ENCODE assay signal across 15 cellular contexts in the genomic region with DNA sequence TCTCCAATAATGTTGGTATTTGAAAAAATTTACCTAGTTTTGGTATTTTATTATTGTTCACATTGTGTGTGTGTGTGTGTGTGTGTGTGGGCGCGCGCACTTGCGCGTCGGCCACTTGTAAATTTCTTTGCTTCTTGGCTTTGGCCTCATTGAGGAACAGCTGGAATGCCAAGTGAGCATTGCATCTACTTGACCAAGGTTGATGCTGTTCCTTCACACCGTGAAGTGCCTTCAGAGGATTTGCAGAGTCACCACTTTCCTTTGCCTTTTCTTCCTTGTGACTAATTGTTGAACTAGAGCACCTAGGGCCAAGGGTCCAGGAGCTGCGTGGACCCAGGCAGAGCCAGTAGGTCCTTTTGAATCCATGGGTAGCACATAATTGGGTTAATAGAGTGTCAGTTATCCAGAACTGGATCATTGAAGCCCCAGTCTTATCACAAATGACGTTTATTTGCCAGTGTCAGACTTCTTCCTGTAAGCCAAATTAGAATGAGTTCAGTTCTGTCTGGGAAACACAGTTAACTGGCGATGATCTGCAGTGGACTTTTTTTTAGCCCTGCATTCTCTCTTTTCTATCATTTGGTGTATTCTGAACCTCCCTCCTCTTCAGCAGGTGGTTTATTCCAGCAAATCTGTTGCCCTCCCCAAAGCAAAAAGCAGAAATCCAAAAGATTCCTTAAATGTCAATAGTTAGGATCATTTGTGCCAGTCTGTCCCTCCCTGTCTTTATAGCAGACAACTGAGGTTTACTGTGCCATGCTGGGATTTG. TPM values are rescaled to one million over a fixed set of nuclear protein-coding genes. Genes with fewer than 3 reads are reported as not detected.
DNase-seq lines count a peak whose midpoint lies in the region; ATAC-seq, FAIRE-seq and TF ChIP-seq lines count a peak whose summit lies in the region.
"Had no signal": no experiment of that assay in that cellular context is flagged by ENCODE, and none has a peak within 500 bp of the region (broad histone marks: within the 10 kb centered on the region; RNA-seq: fewer than 3 reads in every experiment).

No MANE protein-coding gene starts in this region.

- H3K27me3 Mint-ChIP-seq in CD4-positive, alpha-beta T cell, result no peaks in the 10 kb centered on the region
- H3K27me3 Mint-ChIP-seq in astrocyte (ENCODE audit: low read depth, unreplicated experiment) (peaks cover 4% of the 10 kb centered on the region), naive B cell (no peaks in the 10 kb centered on the region)
- H3K27me3 Mint-ChIP-seq: memory B cell had no signal

- ATAC-seq in A549 (no peak), naive B cell (ENCODE audit: low read depth in 2 of 2) (no peak), GM19397 (IDR thresholded peaks at IDR 0.05; ENCODE audit: unreplicated experiment) (no peak)
- ATAC-seq in CD4-positive, alpha-beta T cell (ENCODE audit: poor library complexity), result no peak

- peaks cover 9% of the 10 kb centered on the region for H4K20me1 ChIP-seq in astrocyte (ENCODE audit: insufficient read depth, low read length)

- H3K4me1 ChIP-seq in A549 (peaks cover 8% of the 10 kb centered on the region; the same call in 1 of the 3 replicates), astrocyte (ENCODE audit: insufficient read depth, low read length) (no peaks in the 10 kb centered on the region)

- FAIRE-seq in A549 (lab: Jason Lieb, UNC) (no peak), astrocyte (lab: Jason Lieb, UNC) (no peak)
- FAIRE-seq: bronchial epithelial cell had no signal

- peaks cover 48% of the 10 kb centered on the region for H3K36me3 Mint-ChIP-seq in CD4-positive, alpha-beta T cell (ENCODE audit: low read depth)
- H3K36me3 Mint-ChIP-seq in astrocyte (ENCODE audit: low read depth, unreplicated experiment) (peaks cover 11% of the 10 kb centered on the region), naive B cell (peaks cover 0 to 8% of the 10 kb centered on the region in 2 donors)

- H3K9me3 ChIP-seq in A549 (no peaks in the 10 kb centered on the region), astrocyte (ENCODE audit: insufficient read depth, low read depth, low read length) (no peaks in the 10 kb centered on the region)
- H3K9me3 ChIP-seq in CD4-positive, alpha-beta T cell (ENCODE audit: control insufficient read depth, low read length), result no peaks in the 10 kb centered on the region
- H3K9me3 ChIP-seq: BE2C, HAP-1 had no signal

- DNase-seq in A549 (ENCODE audit: low read depth in 1 of 2, low spot score in 1 of 2), result no peak
- no peak for DNase-seq in CD4-positive, alpha-beta T cell
- no peak for DNase-seq in astrocyte (ENCODE audit: low read depth)
- DNase-seq in naive B cell, result no peak
- DNase-seq in stimulated activated naive CD4-positive, alpha-beta T cell treated with Interleukin-2 at 50 U/mL for 16 hours (lab: John Stamatoyannopoulos, UW), result no peak
- DNase-seq in HK-2 (ENCODE audit: unreplicated experiment), result no peak
- DNase-seq in LoVo (ENCODE audit: low spot score), result no peak
- DNase-seq: activated CD4-positive, CD25-positive, alpha-beta regulatory T cell; BE2C; DND-41; effector memory CD4-positive, alpha-beta T cell had no signal

- POLR2A ChIA-PET in A549 (lab: Yijun Ruan, JAX), result no interaction called here
- POLR2A ChIA-PET in CD4-positive, alpha-beta T cell (lab: Charles Lee), result interaction anchor here (0.6 to 5.1 kb wide), 9 partner anchors 42 to 158 kb away, joined by 3 to 78 read pairs (median 4); no protein-coding TSS in a partner anchor

- no peak overlapping the region for H3K9ac ChIP-seq in astrocyte (ENCODE audit: low read length)

- H3K4me3 ChIP-seq in A549, result no peak overlapping the region
- H3K4me3 ChIP-seq in astrocyte (ENCODE audit: insufficient read depth, low read depth, low read length), result no peak overlapping the region
- H3K4me3 ChIP-seq: HAP-1 had no signal

- no peak for TF ChIP-seq EP300 in A549 (IDR thresholded peaks at IDR 0.05)

- no peaks in the 10 kb centered on the region for H3K79me2 ChIP-seq in astrocyte (ENCODE audit: insufficient read depth, low read length)

- no peak overlapping the region for H3K4me2 ChIP-seq in A549
- H3K4me2 ChIP-seq in astrocyte (ENCODE audit: low read length), result no peak overlapping the region

- H3K27me3 ChIP-seq in CD4-positive, alpha-beta T cell (ENCODE audit: control insufficient read depth, insufficient read depth, low read length), result no peaks in the 10 kb centered on the region
- no peaks in the 10 kb centered on the region for H3K27me3 ChIP-seq in astrocyte (ENCODE audit: insufficient read depth, low read length)

- no peak overlapping the region for H2AFZ ChIP-seq in astrocyte (ENCODE audit: low read depth, low read length)

- CTCF ChIA-PET in A549 (lab: Yijun Ruan, JAX), result interaction anchor here (1.6 to 2.2 kb wide), 2 partner anchors 57 to 189 kb away, joined by 5 to 11 read pairs; no protein-coding TSS in a partner anchor
- CTCF ChIA-PET in CD4-positive, alpha-beta T cell (lab: Charles Lee), result interaction anchor here (1.0 to 1.5 kb wide), 4 partner anchors 51 to 94 kb away, joined by 3 to 9 read pairs (median 4); no protein-coding TSS in a partner anchor

- no peaks in the 10 kb centered on the region for H3K9me3 Mint-ChIP-seq in CD4-positive, alpha-beta T cell
- H3K9me3 Mint-ChIP-seq in astrocyte (ENCODE audit: unreplicated experiment) (no peaks in the 10 kb centered on the region), naive B cell (no peaks in the 10 kb centered on the region)
- H3K9me3 Mint-ChIP-seq: memory B cell had no signal

- H3K27ac ChIP-seq in A549 (no peak overlapping the region), astrocyte (ENCODE audit: low read depth, low read length) (no peak overlapping the region)
- no peak overlapping the region for H3K27ac ChIP-seq in CD4-positive, alpha-beta T cell (ENCODE audit: low read depth, low read length)

- TF ChIP-seq RAD21 in A549 (conservative IDR thresholded peaks at IDR 0.05 in 1 of 2, IDR thresholded peaks at IDR 0.05 in 1 of 2), result no peak

- H3K4me1 Mint-ChIP-seq in CD4-positive, alpha-beta T cell (ENCODE audit: low read depth), result peaks cover 61% of the 10 kb centered on the region
- H3K4me1 Mint-ChIP-seq in astrocyte (ENCODE audit: low read depth, unreplicated experiment), result no peaks in the 10 kb centered on the region
- peaks cover 10 to 29% (median 21%) of the 10 kb centered on the region in 3 donors for H3K4me1 Mint-ChIP-seq in naive B cell

- peaks cover 4% of the 10 kb centered on the region for H3K36me3 ChIP-seq in astrocyte (ENCODE audit: insufficient read depth, low read length)
- H3K36me3 ChIP-seq: BE2C had no signal

- TF ChIP-seq POLR2A in A549 (IDR thresholded peaks at IDR 0.05; ENCODE audit: low read length), result no peak

- WGBS in A549 (ENCODE audit: missing lambda C conversion rate), result 92% methylated on average over 10 of the region's 10 CpGs

- intact Hi-C loops in CD4-positive, alpha-beta T cell (cut with DNase I, micrococcal nuclease), result loop anchor here (2.0 to 5.0 kb wide), 5 partner anchors 47 to 1387 kb away; a partner anchor contains a TSS

- no peak for TF ChIP-seq CTCF in A549 (IDR thresholded peaks at IDR 0.05)
- no peak for TF ChIP-seq CTCF in CD4-positive, alpha-beta T cell (IDR thresholded peaks at IDR 0.05)
- no peak for TF ChIP-seq CTCF in astrocyte (IDR thresholded peaks at IDR 0.05; ENCODE audit: insufficient read depth, low read depth, low read length)

- H3K27ac Mint-ChIP-seq in CD4-positive, alpha-beta T cell, result peak overlapping the region; percentile 76
- H3K27ac Mint-ChIP-seq in astrocyte (ENCODE audit: unreplicated experiment), result no peak overlapping the region
- H3K27ac Mint-ChIP-seq in naive B cell, result peak overlapping the region in 5 of 6 donors; percentile 47 to 83 (median 62)
- H3K27ac Mint-ChIP-seq: memory B cell had no signal

- peak overlapping the region; percentile 97 for H3K4me3 Mint-ChIP-seq in CD4-positive, alpha-beta T cell
- H3K4me3 Mint-ChIP-seq in astrocyte (ENCODE audit: unreplicated experiment) (peak overlapping the region; percentile 57), naive B cell (peak overlapping the region in 7 of 8 donors; percentile 10 to 78 (median 32))
- H3K4me3 Mint-ChIP-seq: memory B cell had no signal

TF ChIP-seq in A549, 52 proteins besides CTCF, POLR2A, EP300 and RAD21:
- TF ChIP-seq NPAS2 (CRISPR knock-in tag; IDR thresholded peaks at IDR 0.05; ENCODE audit: borderline replicate concordance), result no peak
- peak; percentile 14 for TF ChIP-seq MAFK (IDR thresholded peaks at IDR 0.05; ENCODE audit: partially characterized antibody)
TF ChIP-seq in A549: peak in this region for 1.

RNA-seq across cellular contexts. Expression of a gene that starts 2.6 kb away (rescaled TPM):
- polyA plus RNA-seq in A549 (2011; rRNA removed) (133 and 150 TPM in 2 replicates), A549 (2017; fragmentation: RNase III; extraction: RNeasy Plus Mini Kit Qiagen cat#74134 plus additional on column Dnase treatment) (73.7 to 75.3 TPM (median 74.8 TPM) in 3 replicates), naive B cell (ENCODE audit: low read depth in 6 of 6) (100 to 1,000 TPM in 1 of 6 donors, 10 to 100 TPM in 5; 64.5 to 117 (median 92.9) TPM)
- 38.6 and 39.4 TPM in 2 replicates for polyA plus RNA-seq in A549 (2012; cell fraction: cytosol; rRNA removed)
- 30.7 and 45.7 TPM in 2 replicates for polyA plus RNA-seq in A549 (2012; cell fraction: nucleus; rRNA removed)
- polyA minus RNA-seq in A549 (2011; rRNA and poly(A)+ RNA removed), result 85.5 and 89.5 TPM in 2 replicates
- 100 to 1,000 TPM; 463 to 487 TPM for total RNA-seq in CD4-positive, alpha-beta T cell
- 98.7 and 102 TPM in 2 replicates for total RNA-seq in astrocyte

Comparison
In these comparisons a context has a peak if more than half of its experiments do, and no peak if none do; other contexts are left out.
1. H3K4me3 Mint-ChIP-seq: peak in every context shown above with its lines; median percentile 97 in CD4-positive, alpha-beta T cell; 57 in astrocyte; 32 in naive B cell.